In genomic region chr9:73050062-73050814, GRCh38 we compare ENCODE assay signal across 17 cellular contexts.
DNase-seq lines count a peak whose midpoint lies in the region; ATAC-seq and TF ChIP-seq lines count a peak whose summit lies in the region.
"Had no signal": no experiment of that assay in that cellular context is flagged by ENCODE, and none has a peak within 500 bp of the region (broad histone marks: within the 10 kb centered on the region; RNA-seq: fewer than 3 reads in every experiment).

No MANE protein-coding gene starts in this region.

- in situ Hi-C loops in G401 (cut with HindIII; ENCODE audit: low sequenced_read_pairs) = no loop called here

- peaks cover 8% of the 10 kb centered on the region for H3K27me3 Mint-ChIP-seq in progenitor cell of endocrine pancreas

- peak; percentile 12 for TF ChIP-seq CTCF in RWPE2 (IDR thresholded peaks at IDR 0.05; ENCODE audit: poor library complexity, severe bottlenecking)
- TF ChIP-seq CTCF in fibroblast of mammary gland (conservative IDR thresholded peaks at IDR 0.05; ENCODE audit: control insufficient read depth, insufficient read depth, low read depth, low read length) = peak; percentile 28
- TF ChIP-seq CTCF in progenitor cell of endocrine pancreas (IDR thresholded peaks at IDR 0.05; ENCODE audit: unreplicated experiment) = peak; percentile 46

- H3K27me3 ChIP-seq in RWPE2 (ENCODE audit: insufficient read depth, poor library complexity, severe bottlenecking) = no peaks in the 10 kb centered on the region
- H3K27me3 ChIP-seq: right atrium auricular region had no signal

- H3K9me3 Mint-ChIP-seq in progenitor cell of endocrine pancreas (ENCODE audit: low read depth) = no peaks in the 10 kb centered on the region
- H3K9me3 Mint-ChIP-seq: CD4-positive, alpha-beta memory T cell; naive thymus-derived CD8-positive, alpha-beta T cell; stimulated activated naive CD8-positive, alpha-beta T cell treated with anti-CD3 and anti-CD28 coated beads, Interleukin-15, Interleukin-2, amounts not matched to agents 100 ng/mL and 50 ng/mL, for 24 hours had no signal

- no peaks in the 10 kb centered on the region for H3K9me3 ChIP-seq in RWPE2 (ENCODE audit: severe bottlenecking)
- H3K9me3 ChIP-seq: right atrium auricular region had no signal

- H3K36me3 Mint-ChIP-seq in progenitor cell of endocrine pancreas (ENCODE audit: insufficient read depth) = no peaks in the 10 kb centered on the region
- H3K36me3 Mint-ChIP-seq: CD4-positive, alpha-beta memory T cell; naive thymus-derived CD8-positive, alpha-beta T cell had no signal

- H3K4me1 ChIP-seq in RWPE2 (ENCODE audit: insufficient read depth, poor library complexity, severe bottlenecking) = no peaks in the 10 kb centered on the region
- H3K4me1 ChIP-seq: right atrium auricular region had no signal

- H3K4me3 ChIP-seq in RWPE2 (ENCODE audit: severe bottlenecking) = no peak overlapping the region
- no peak overlapping the region for H3K4me3 ChIP-seq in fibroblast of mammary gland (ENCODE audit: control insufficient read depth, low read depth, low read length)
- H3K4me3 ChIP-seq: right atrium auricular region had no signal

- no peak overlapping the region for H3K4me3 Mint-ChIP-seq in progenitor cell of endocrine pancreas (ENCODE audit: low read depth)
- H3K4me3 Mint-ChIP-seq: CD4-positive, alpha-beta memory T cell; naive thymus-derived CD8-positive, alpha-beta T cell; stimulated activated naive CD8-positive, alpha-beta T cell treated with anti-CD3 and anti-CD28 coated beads, Interleukin-15, Interleukin-2, amounts not matched to agents 100 ng/mL and 50 ng/mL, for 24 hours had no signal

- ATAC-seq in RWPE2 (ENCODE audit: low read depth) = no peak
- ATAC-seq in HG03280 (IDR thresholded peaks at IDR 0.05; ENCODE audit: unreplicated experiment) = no peak
- ATAC-seq: activated CD4-positive, CD25-positive, alpha-beta regulatory T cell treated with anti-CD3 and anti-CD28 coated beads, Interleukin-2, amount 50 U/mL, for 24 hours; naive thymus-derived CD8-positive, alpha-beta T cell had no signal

- no peak overlapping the region for H3K27ac ChIP-seq in RWPE2 (ENCODE audit: poor library complexity, severe bottlenecking)
- H3K27ac ChIP-seq: right atrium auricular region had no signal

- no peak overlapping the region for H3K27ac Mint-ChIP-seq in progenitor cell of endocrine pancreas
- H3K27ac Mint-ChIP-seq: CD4-positive, alpha-beta memory T cell; naive thymus-derived CD8-positive, alpha-beta T cell; stimulated activated naive CD8-positive, alpha-beta T cell treated with anti-CD3 and anti-CD28 coated beads, Interleukin-15, Interleukin-2, amounts not matched to agents 100 ng/mL and 50 ng/mL, for 24 hours had no signal

- no peaks in the 10 kb centered on the region for H3K4me1 Mint-ChIP-seq in progenitor cell of endocrine pancreas (ENCODE audit: low read depth)
- H3K4me1 Mint-ChIP-seq: CD4-positive, alpha-beta memory T cell; naive thymus-derived CD8-positive, alpha-beta T cell had no signal

- DNase-seq in GM04503 (ENCODE audit: low read depth) (peak; percentile 76), RWPE2 (ENCODE audit: low spot score) (no peak), fibroblast of mammary gland (ENCODE audit: low read depth) (peak; percentile 28), progenitor cell of endocrine pancreas (ENCODE audit: low spot score, unreplicated experiment) (no peak), G401 (ENCODE audit: low spot score) (no peak), iPS-NIHi7 (ENCODE audit: extremely low spot score) (no peak), HuH-7.5 (ENCODE audit: low spot score) (no peak)
- DNase-seq: activated T-cell treated with anti-CD3 and anti-CD28 coated beads for 4 hours; CD4-positive, alpha-beta memory T cell; dermis blood vessel endothelial cell; naive thymus-derived CD8-positive, alpha-beta T cell; NCI-H1105 treated with DMSO at 0.1 percent for 48 hours; NCI-H226 had no signal

- no peaks in the 10 kb centered on the region for H3K36me3 ChIP-seq in RWPE2 (ENCODE audit: low read depth)
- H3K36me3 ChIP-seq: right atrium auricular region had no signal

Comparison
In these comparisons a context has a peak if more than half of its experiments do, and no peak if none do; other contexts are left out.
1. DNase-seq: peak in GM04503 (single experiment) and fibroblast of mammary gland (single experiment); none in RWPE2 (single experiment), progenitor cell of endocrine pancreas (single experiment), G401 (single experiment), iPS-NIHi7 (single experiment) and HuH-7.5 (single experiment).
2. Peak in every context shown above with its lines, with median percentiles within 50 percentile points of each other: CTCF ChIP-seq.